Comparison of ENCODE assay signal across 9 cellular contexts in genomic region chr11:6655790-6656580, GRCh38. TPM values are rescaled to one million over a fixed set of nuclear protein-coding genes. Genes with fewer than 3 reads are reported as not detected.
DNase-seq lines count a peak whose midpoint lies in the region; ATAC-seq and TF ChIP-seq lines count a peak whose summit lies in the region.
"Had no signal": no experiment of that assay in that cellular context is flagged by ENCODE, and none has a peak within 500 bp of the region (broad histone marks: within the 10 kb centered on the region; RNA-seq: fewer than 3 reads in every experiment).

A gene with protein sequence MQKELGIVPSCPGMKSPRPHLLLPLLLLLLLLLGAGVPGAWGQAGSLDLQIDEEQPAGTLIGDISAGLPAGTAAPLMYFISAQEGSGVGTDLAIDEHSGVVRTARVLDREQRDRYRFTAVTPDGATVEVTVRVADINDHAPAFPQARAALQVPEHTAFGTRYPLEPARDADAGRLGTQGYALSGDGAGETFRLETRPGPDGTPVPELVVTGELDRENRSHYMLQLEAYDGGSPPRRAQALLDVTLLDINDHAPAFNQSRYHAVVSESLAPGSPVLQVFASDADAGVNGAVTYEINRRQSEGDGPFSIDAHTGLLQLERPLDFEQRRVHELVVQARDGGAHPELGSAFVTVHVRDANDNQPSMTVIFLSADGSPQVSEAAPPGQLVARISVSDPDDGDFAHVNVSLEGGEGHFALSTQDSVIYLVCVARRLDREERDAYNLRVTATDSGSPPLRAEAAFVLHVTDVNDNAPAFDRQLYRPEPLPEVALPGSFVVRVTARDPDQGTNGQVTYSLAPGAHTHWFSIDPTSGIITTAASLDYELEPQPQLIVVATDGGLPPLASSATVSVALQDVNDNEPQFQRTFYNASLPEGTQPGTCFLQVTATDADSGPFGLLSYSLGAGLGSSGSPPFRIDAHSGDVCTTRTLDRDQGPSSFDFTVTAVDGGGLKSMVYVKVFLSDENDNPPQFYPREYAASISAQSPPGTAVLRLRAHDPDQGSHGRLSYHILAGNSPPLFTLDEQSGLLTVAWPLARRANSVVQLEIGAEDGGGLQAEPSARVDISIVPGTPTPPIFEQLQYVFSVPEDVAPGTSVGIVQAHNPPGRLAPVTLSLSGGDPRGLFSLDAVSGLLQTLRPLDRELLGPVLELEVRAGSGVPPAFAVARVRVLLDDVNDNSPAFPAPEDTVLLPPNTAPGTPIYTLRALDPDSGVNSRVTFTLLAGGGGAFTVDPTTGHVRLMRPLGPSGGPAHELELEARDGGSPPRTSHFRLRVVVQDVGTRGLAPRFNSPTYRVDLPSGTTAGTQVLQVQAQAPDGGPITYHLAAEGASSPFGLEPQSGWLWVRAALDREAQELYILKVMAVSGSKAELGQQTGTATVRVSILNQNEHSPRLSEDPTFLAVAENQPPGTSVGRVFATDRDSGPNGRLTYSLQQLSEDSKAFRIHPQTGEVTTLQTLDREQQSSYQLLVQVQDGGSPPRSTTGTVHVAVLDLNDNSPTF (N-terminal part only) (minus strand): TSS chr11:6655809. CDS start chr11:6641613, 14,196 bp downstream.

- TF ChIP-seq CTCF in BE2C (IDR thresholded peaks at IDR 0.05; ENCODE audit: low read depth, low read length): no peak
- no peak for TF ChIP-seq CTCF in transverse colon (IDR thresholded peaks at IDR 0.05)

- H3K9me3 Mint-ChIP-seq in dendritic cell treated with granulocyte-macrophage colony-stimulating factor and Interleukin-4, amounts not matched to agents 40 ng/mL and 50 ng/mL, for 4 days: no peaks in the 10 kb centered on the region

- peak within 1 kb of the TSS; percentile 32 for H3K4me3 ChIP-seq in BE2C (ENCODE audit: low read depth, low read length)
- H3K4me3 ChIP-seq in transverse colon: peak within 1 kb of the TSS; percentile 20 to 54 (median 46)

- H3K36me3 ChIP-seq in BE2C (no peaks in the 10 kb centered on the region), transverse colon (no peaks in the 10 kb centered on the region)

- TF ChIP-seq POLR2A in transverse colon (IDR thresholded peaks at IDR 0.05): peak; percentile 22

- peak within 1 kb of the TSS; percentile 37 for H3K27ac Mint-ChIP-seq in dendritic cell treated with granulocyte-macrophage colony-stimulating factor and Interleukin-4, amounts not matched to agents 40 ng/mL and 50 ng/mL, for 4 days

- DNase-seq in BE2C (peak; percentile 14), NCI-H1105 (lab: John Stamatoyannopoulos, UW) (peak; percentile 34), mesenteric fat pad (ENCODE audit: low spot score) (no peak), transverse colon (peak; percentile 26), GM19238 (ENCODE audit: insufficient read length, low spot score) (no peak), NCI-H1694 (lab: John Stamatoyannopoulos, UW) (no peak)

- no peak for TF ChIP-seq EP300 in transverse colon (IDR thresholded peaks at IDR 0.05; ENCODE audit: low read depth)

- peak within 1 kb of the TSS; percentile 68 for H3K4me3 Mint-ChIP-seq in dendritic cell treated with granulocyte-macrophage colony-stimulating factor and Interleukin-4, amounts not matched to agents 40 ng/mL and 50 ng/mL, for 4 days

- peak within 1 kb of the TSS; percentile 74 to 87 (median 80) for H3K27ac ChIP-seq in transverse colon

- no peak for ATAC-seq in GM19023 (IDR thresholded peaks at IDR 0.05; ENCODE audit: unreplicated experiment)
- ATAC-seq: HCT116 had no signal

- intact Hi-C loops in dendritic cell treated with granulocyte-macrophage colony-stimulating factor and Interleukin-4, amounts not matched to agents 40 ng/mL and 50 ng/mL, for 4 days (cut with micrococcal nuclease): no loop called here
- intact Hi-C loops in transverse colon (cut with DNase I; ENCODE audit: low total_unique reads): no loop called here

- no peaks in the 10 kb centered on the region for H3K9me3 ChIP-seq in BE2C
- no peaks in the 10 kb centered on the region for H3K9me3 ChIP-seq in transverse colon

- in situ Hi-C loops in transverse colon (cut with MboI; ENCODE audit: low pct_ligation_motif_present in 1 of 4, low pct_unique_long_range_greater_than_20kb in 1 of 4, low sequenced_read_pairs in 3 of 4): no loop called here

- H3K27me3 ChIP-seq in BE2C (peaks cover 6% of the 10 kb centered on the region), transverse colon (peaks cover 27% of the 10 kb centered on the region)

- H3K4me1 Mint-ChIP-seq in dendritic cell treated with granulocyte-macrophage colony-stimulating factor and Interleukin-4, amounts not matched to agents 40 ng/mL and 50 ng/mL, for 4 days (ENCODE audit: low read depth): peaks cover 14% of the 10 kb centered on the region

- H3K4me1 ChIP-seq in BE2C (no peaks in the 10 kb centered on the region), transverse colon (peaks cover 0 to 11% (median 5%) of the 10 kb centered on the region in 4 donors)

- 23 to 38% methylated on average over 11 to 24 of the region's 56 CpGs for WGBS in transverse colon (ENCODE audit: low coverage in 1 of 2), 2 donors

- H3K36me3 Mint-ChIP-seq in dendritic cell treated with granulocyte-macrophage colony-stimulating factor and Interleukin-4, amounts not matched to agents 40 ng/mL and 50 ng/mL, for 4 days (ENCODE audit: low read depth): no peaks in the 10 kb centered on the region

- peaks cover 15% of the 10 kb centered on the region for H3K27me3 Mint-ChIP-seq in dendritic cell treated with granulocyte-macrophage colony-stimulating factor and Interleukin-4, amounts not matched to agents 40 ng/mL and 50 ng/mL, for 4 days

RNA-seq across cellular contexts. Expression of the gene that starts here (rescaled TPM):
- polyA plus RNA-seq in BE2C (2012; ENCODE audit: insufficient read depth, insufficient read length, low read depth): 9.6 TPM
- 23.0 TPM for total RNA-seq in mesenteric fat pad
- total RNA-seq in transverse colon: 10 to 100 TPM in 3 of 4 donors, 1 to 10 TPM in 1; 5.5 to 17.7 (median 14.0) TPM

Comparison
In these comparisons a context has a peak if more than half of its experiments do, and no peak if none do; other contexts are left out.
1. DNase-seq: peak in BE2C (single experiment), NCI-H1105 (single experiment) and transverse colon (single experiment); none in mesenteric fat pad (single experiment), GM19238 (single experiment) and NCI-H1694 (single experiment).